16 cellular contexts compared by ENCODE assay signal in the genomic region with DNA sequence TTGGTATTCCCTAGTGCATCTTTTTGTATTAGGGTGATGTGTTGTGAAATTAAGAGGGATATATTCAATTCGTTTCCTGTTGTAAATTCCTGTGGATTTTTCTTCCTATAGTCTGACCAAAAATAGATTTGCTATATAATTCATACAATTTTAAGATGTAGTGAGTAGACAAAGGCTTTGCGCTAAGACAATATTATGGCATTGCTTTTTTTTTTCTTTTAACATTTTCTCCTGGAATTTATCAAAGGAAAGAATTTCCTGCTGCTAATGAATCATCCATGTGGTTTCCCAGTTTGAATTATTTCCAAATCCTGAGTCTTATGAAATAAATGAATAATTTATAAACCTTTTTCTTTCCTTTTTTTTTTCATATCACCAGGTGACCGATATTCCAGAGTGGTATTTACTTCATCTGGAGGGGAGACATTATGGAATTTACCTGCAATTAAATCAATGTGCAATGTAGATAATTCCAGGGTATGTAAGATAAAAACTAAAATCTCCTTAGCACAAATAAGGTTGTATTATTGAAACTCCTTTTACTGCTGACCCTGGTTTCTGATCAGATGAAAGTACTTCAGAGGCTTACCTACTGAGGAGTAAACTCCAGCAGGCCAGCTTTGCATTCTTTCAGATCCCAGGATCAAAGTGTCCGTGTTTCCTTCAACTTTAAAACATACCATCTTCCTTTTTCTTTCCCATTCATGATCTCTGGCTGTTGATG.
A peak's percentile ranks its signal among the peaks of the same experiment; 100 is the strongest.
DNase-seq lines count a peak whose midpoint lies in the region; ATAC-seq, FAIRE-seq and TF ChIP-seq lines count a peak whose summit lies in the region.
"Had no signal": no experiment of that assay in that cellular context is flagged by ENCODE, and none has a peak within 500 bp of the region (broad histone marks: within the 10 kb centered on the region; RNA-seq: fewer than 3 reads in every experiment).

No MANE protein-coding gene starts in this region.

- H2AFZ ChIP-seq in HepG2 (ENCODE audit: low read length) (no peak overlapping the region), astrocyte (ENCODE audit: low read depth, low read length) (no peak overlapping the region)

- H3K27ac ChIP-seq in liver (ENCODE audit: low read depth in 1 of 2, low read length in 2 of 2) (peak overlapping the region; percentile 26 to 29), HepG2 (ENCODE audit: extremely low read length, insufficient read depth, low read length) (no peak overlapping the region), astrocyte (ENCODE audit: low read depth, low read length) (peak overlapping the region; percentile 23)
- H3K27ac ChIP-seq: colonic mucosa, suprapubic skin had no signal

- H3K4me3 ChIP-seq in liver (ENCODE audit: low read depth in 1 of 3, low read length in 3 of 3) (no peak overlapping the region), HepG2 (replicated peaks in 1 of 3; ENCODE audit: insufficient read depth in 1 of 3, low read depth in 2 of 3, low read length in 3 of 3) (no peak overlapping the region), astrocyte (ENCODE audit: insufficient read depth, low read depth, low read length) (no peak overlapping the region)
- H3K4me3 ChIP-seq: colonic mucosa, suprapubic skin had no signal

- CTCF ChIA-PET in HepG2 (lab: Yijun Ruan, JAX; ENCODE audit: low intra/inter-chr PET ratio, low total read pairs), result no interaction called here

- no peak for FAIRE-seq in HepG2 (lab: Jason Lieb, UNC)
- FAIRE-seq in astrocyte (lab: Jason Lieb, UNC), result peak; percentile 58
- peak; percentile 27 for FAIRE-seq in islet of Langerhans (lab: Jason Lieb, UNC)

- TF ChIP-seq CTCF in liver (IDR thresholded peaks at IDR 0.05; ENCODE audit: low read depth, low read length, missing input control), result no peak
- no peak for TF ChIP-seq CTCF in HepG2 (CRISPR knock-in tag; IDR thresholded peaks at IDR 0.05)
- no peak for TF ChIP-seq CTCF in astrocyte (IDR thresholded peaks at IDR 0.05; ENCODE audit: insufficient read depth, low read depth, low read length)

- TF ChIP-seq RAD21 in liver (IDR thresholded peaks at IDR 0.05), result no peak
- no peak for TF ChIP-seq RAD21 in HepG2 (CRISPR knock-in tag; IDR thresholded peaks at IDR 0.05)

- in situ Hi-C loops in HepG2 (cut with HindIII; ENCODE audit: extremely low pct_ligation_motif_present, low pct_unique_long_range_greater_than_20kb), result no loop called here

- H3K4me1 Mint-ChIP-seq in astrocyte (ENCODE audit: low read depth, unreplicated experiment), result peaks cover 29% of the 10 kb centered on the region
- H3K4me1 Mint-ChIP-seq: naive thymus-derived CD8-positive, alpha-beta T cell had no signal

- 81% methylated on average over 4 of the region's 4 CpGs for WGBS in liver
- WGBS in HepG2 (ENCODE audit: low lambda C conversion rate), result 96% methylated on average over 4 of the region's 4 CpGs

- H3K9me3 Mint-ChIP-seq in astrocyte (ENCODE audit: unreplicated experiment), result no peaks in the 10 kb centered on the region
- H3K9me3 Mint-ChIP-seq: activated T-helper 2 cell treated with anti-CD3 and anti-CD28 coated beads, Interferon-gamma antibody, Interleukin-2, Interleukin-4, amounts not matched to agents 10 μg/mL and 5 μg/mL and 100 μg/mL, durations not matched to agents 14 hours and 24 hours and 36 hours; naive thymus-derived CD8-positive, alpha-beta T cell had no signal

- H3K9ac ChIP-seq in liver (ENCODE audit: low read depth in 1 of 2, low read length in 2 of 2), result no peak overlapping the region
- no peak overlapping the region for H3K9ac ChIP-seq in HepG2 (ENCODE audit: insufficient read depth, low read depth, low read length)
- H3K9ac ChIP-seq in astrocyte (ENCODE audit: low read length), result no peak overlapping the region

- H3K27me3 ChIP-seq in liver (ENCODE audit: control insufficient read depth in 4 of 4, insufficient read depth in 4 of 4, low read length in 3 of 4), result no peaks in the 10 kb centered on the region
- H3K27me3 ChIP-seq in HepG2 (ENCODE audit: control insufficient read depth in 1 of 2, insufficient read depth in 2 of 2, low read length in 2 of 2), result no peaks in the 10 kb centered on the region
- no peaks in the 10 kb centered on the region for H3K27me3 ChIP-seq in astrocyte (ENCODE audit: insufficient read depth, low read length)
- H3K27me3 ChIP-seq: colonic mucosa, suprapubic skin had no signal

- H3K36me3 ChIP-seq in liver (ENCODE audit: control insufficient read depth in 4 of 4, insufficient read depth in 3 of 4, low read depth in 1 of 4, low read length in 3 of 4) (peaks cover 0 to 2% (median 0%) of the 10 kb centered on the region in 4 donors), HepG2 (replicated peaks in 1 of 2; ENCODE audit: control insufficient read depth in 1 of 2, insufficient read depth in 2 of 2, low read length in 2 of 2) (no peaks in the 10 kb centered on the region; a peak in 1 of 5 replicates), astrocyte (ENCODE audit: insufficient read depth, low read length) (no peaks in the 10 kb centered on the region)
- H3K36me3 ChIP-seq: colonic mucosa, suprapubic skin had no signal

- POLR2A ChIA-PET in HepG2 (lab: Yijun Ruan, JAX), result no interaction called here

- ATAC-seq in HepG2, result no peak
- ATAC-seq in HG03354 (IDR thresholded peaks at IDR 0.05; ENCODE audit: poor library complexity, severe bottlenecking, unreplicated experiment), result no peak
- no peak for ATAC-seq in GM18517 (IDR thresholded peaks at IDR 0.05; ENCODE audit: unreplicated experiment)
- ATAC-seq: naive thymus-derived CD8-positive, alpha-beta T cell had no signal

- H3K27ac Mint-ChIP-seq in astrocyte (ENCODE audit: unreplicated experiment), result peak overlapping the region; percentile 61
- H3K27ac Mint-ChIP-seq: activated T-helper 2 cell treated with anti-CD3 and anti-CD28 coated beads, Interferon-gamma antibody, Interleukin-2, Interleukin-4, amounts not matched to agents 10 μg/mL and 5 μg/mL and 100 μg/mL, durations not matched to agents 14 hours and 24 hours and 36 hours; B cell; naive thymus-derived CD8-positive, alpha-beta T cell had no signal

- no peak overlapping the region for H3K4me3 Mint-ChIP-seq in astrocyte (ENCODE audit: unreplicated experiment)
- H3K4me3 Mint-ChIP-seq: B cell; naive thymus-derived CD8-positive, alpha-beta T cell had no signal

- H4K20me1 ChIP-seq in HepG2 (ENCODE audit: insufficient read depth, low read length) (no peaks in the 10 kb centered on the region), astrocyte (ENCODE audit: insufficient read depth, low read length) (no peaks in the 10 kb centered on the region)

- intact Hi-C loops in HepG2 (cut with micrococcal nuclease; ENCODE audit: unreplicated experiment), result no loop called here

- H3K36me3 Mint-ChIP-seq in astrocyte (ENCODE audit: low read depth, unreplicated experiment), result no peaks in the 10 kb centered on the region

- no peak overlapping the region for H3K4me2 ChIP-seq in HepG2 (ENCODE audit: low read depth, low read length)
- H3K4me2 ChIP-seq in astrocyte (ENCODE audit: low read length), result peak overlapping the region; percentile 53

- H3K9me3 ChIP-seq in liver (ENCODE audit: control insufficient read depth in 4 of 4, low read length in 3 of 4) (no peaks in the 10 kb centered on the region), HepG2 (ENCODE audit: low read length) (no peaks in the 10 kb centered on the region), astrocyte (ENCODE audit: insufficient read depth, low read depth, low read length) (no peaks in the 10 kb centered on the region)
- H3K9me3 ChIP-seq: colonic mucosa, suprapubic skin had no signal

- no TSS peak for BruUV-seq in HepG2 (replicated peaks; lab: Mats Ljungman, UMichigan)

- no peaks in the 10 kb centered on the region for H3K79me2 ChIP-seq in HepG2 (ENCODE audit: insufficient read depth, low read length)
- H3K79me2 ChIP-seq in astrocyte (ENCODE audit: insufficient read depth, low read length), result no peaks in the 10 kb centered on the region

- H3K4me1 ChIP-seq in liver (ENCODE audit: control insufficient read depth in 4 of 4, insufficient read depth in 4 of 4, low read length in 3 of 4) (peaks cover 0 to 3% (median 1%) of the 10 kb centered on the region in 4 donors), HepG2 (ENCODE audit: insufficient read depth, low read length) (peaks cover 4% of the 10 kb centered on the region; the same call in 1 of the 2 replicates), astrocyte (ENCODE audit: insufficient read depth, low read length) (peaks cover 14% of the 10 kb centered on the region)
- H3K4me1 ChIP-seq: colonic mucosa had no signal

- no peak for DNase-seq in HepG2 (ENCODE audit: low spot score)
- peak; percentile 76 for DNase-seq in astrocyte (ENCODE audit: low read depth)
- no peak for DNase-seq in activated naive CD4-positive, alpha-beta T cell treated with Interleukin-2 at 50 U/mL for 16 hours
- DNase-seq in SHP77 treated with DMSO at 0.1 percent for 48 hours (lab: John Stamatoyannopoulos, UW), result no peak
- DNase-seq: colonic mucosa; hypothalamus; naive thymus-derived CD8-positive, alpha-beta T cell; NCI-H2107; stimulated activated CD4-positive, alpha-beta T cell treated with anti-CD3 and anti-CD28 coated beads, Interleukin-4, amount 100 ng/mL, for 24 hours had no signal

- TF ChIP-seq EP300 in HepG2 (IDR thresholded peaks at IDR 0.05; ENCODE audit: low read depth in 2 of 2, low read length in 2 of 2) (no peak), HepG2 (CRISPR knock-in tag; IDR thresholded peaks at IDR 0.05; ENCODE audit: borderline replicate concordance) (no peak)

- no peak for TF ChIP-seq POLR2A in HepG2 (IDR thresholded peaks at IDR 0.05; ENCODE audit: insufficient read depth in 1 of 2, low read depth in 2 of 2, low read length in 2 of 2)

- no peaks in the 10 kb centered on the region for H3K27me3 Mint-ChIP-seq in astrocyte (ENCODE audit: low read depth, unreplicated experiment)
- H3K27me3 Mint-ChIP-seq: B cell; naive thymus-derived CD8-positive, alpha-beta T cell had no signal

TF ChIP-seq in liver, 16 proteins besides CTCF, POLR2A, EP300 and RAD21 (continues in another document):
- TF ChIP-seq GABPA (IDR thresholded peaks at IDR 0.05 in 1 of 2, conservative IDR thresholded peaks at IDR 0.05 in 1 of 2) (no peak), FOXA2 (IDR thresholded peaks at IDR 0.05) (no peak), JUND (IDR thresholded peaks at IDR 0.05) (no peak), RXRA (IDR thresholded peaks at IDR 0.05) (no peak), NR2F2 (IDR thresholded peaks at IDR 0.05) (no peak), HNF4A (conservative IDR thresholded peaks at IDR 0.05) (no peak), EGR1 (IDR thresholded peaks at IDR 0.05; ENCODE audit: low read depth in 2 of 2) (no peak)

TF ChIP-seq in HepG2, 621 proteins besides CTCF, POLR2A, EP300 and RAD21 (continues in another document):
- TF ChIP-seq ATAD3A (CRISPR knock-in tag; IDR thresholded peaks at IDR 0.05), result no peak
- TF ChIP-seq NR0B2 (CRISPR knock-in tag; IDR thresholded peaks at IDR 0.05), result no peak
- TF ChIP-seq HOXA7 (CRISPR knock-in tag; IDR thresholded peaks at IDR 0.05), result no peak
- no peak for TF ChIP-seq ZNF570 (CRISPR knock-in tag; IDR thresholded peaks at IDR 0.05; ENCODE audit: borderline replicate concordance)
- no peak for TF ChIP-seq GATAD2A (CRISPR knock-in tag; IDR thresholded peaks at IDR 0.05)
